In genomic region chrX:136147320-136147901, GRCh38 we compare ENCODE assay signal across 8 cellular contexts. TPM values are rescaled to one million over a fixed set of nuclear protein-coding genes. Genes with fewer than 3 reads are reported as not detected.
DNase-seq lines count a peak whose midpoint lies in the region; ATAC-seq and TF ChIP-seq lines count a peak whose summit lies in the region.

TSS of gene FHL1 (plus strand) at chrX:136147533.

- no peaks in the 10 kb centered on the region for H3K36me3 Mint-ChIP-seq in activated CD8-positive, alpha-beta T cell treated with anti-CD3 and anti-CD28 coated beads for 36 hours (ENCODE audit: low read depth)

- peak within 1 kb of the TSS; percentile 70 for H3K56ac ChIP-seq in mesendoderm (ENCODE audit: low read length)

- no peak for TF ChIP-seq CTCF in GM10248 (IDR thresholded peaks at IDR 0.05; ENCODE audit: control extremely low read depth, extremely low read depth, low read depth, missing control alignments)
- no peak for TF ChIP-seq CTCF in activated CD8-positive, alpha-beta T cell treated with anti-CD3 and anti-CD28 coated beads for 36 hours (IDR thresholded peaks at IDR 0.05)

- no peaks in the 10 kb centered on the region for H3K9me3 ChIP-seq in endocrine pancreas (ENCODE audit: control insufficient read depth, low read length)

- peak within 1 kb of the TSS; percentile 77 for H3K4me3 Mint-ChIP-seq in activated CD8-positive, alpha-beta T cell treated with anti-CD3 and anti-CD28 coated beads for 36 hours

- H3K18ac ChIP-seq in mesendoderm (ENCODE audit: low read length): peak within 1 kb of the TSS; percentile 51

- H3K23ac ChIP-seq in mesendoderm (ENCODE audit: low read length): no peak within 1 kb of the TSS

- H2BK15ac ChIP-seq in mesendoderm (replicated peaks; ENCODE audit: low read depth): no peak within 1 kb of the TSS

- DNase-seq in GM10248 (ENCODE audit: extremely low spot score): peak; percentile 39
- peak; percentile 11 for DNase-seq in NCI-H1048 (lab: John Stamatoyannopoulos, UW)
- DNase-seq in activated CD8-positive, alpha-beta T cell treated with anti-CD3 and anti-CD28 coated beads for 36 hours: peak; percentile 55
- peak; percentile 37 for DNase-seq in mesendoderm
- DNase-seq in stimulated activated CD8-positive, alpha-beta memory T cell treated with anti-CD3 and anti-CD28 coated beads, Interleukin-4, amount 100 ng/mL, for 24 hours (ENCODE audit: low read depth): peak; percentile 20
- no peak for DNase-seq in NCI-H2107 treated with DMSO at 0.1 percent for 48 hours (lab: John Stamatoyannopoulos, UW; ENCODE audit: unreplicated experiment)

- H3K4me3 ChIP-seq in endocrine pancreas (ENCODE audit: control insufficient read depth, insufficient read depth, low read length) (peak within 1 kb of the TSS; percentile 59), mesendoderm (ENCODE audit: low read length) (peak within 1 kb of the TSS; percentile 26)

- H3K4ac ChIP-seq in mesendoderm (ENCODE audit: low read depth, low read length): no peak within 1 kb of the TSS

- no peaks in the 10 kb centered on the region for H3K79me2 ChIP-seq in mesendoderm (ENCODE audit: control insufficient read depth, insufficient read depth, low read length)

- H2AK5ac ChIP-seq in mesendoderm (ENCODE audit: low read length): no peak within 1 kb of the TSS

- intact Hi-C loops in activated CD8-positive, alpha-beta T cell treated with anti-CD3 and anti-CD28 coated beads for 36 hours (cut with micrococcal nuclease): no loop called here

- no peak within 1 kb of the TSS for H4K8ac ChIP-seq in mesendoderm (ENCODE audit: low read depth, low read length)

- H3K4me1 ChIP-seq in endocrine pancreas (ENCODE audit: control insufficient read depth, insufficient read depth, low read length) (no peaks in the 10 kb centered on the region), mesendoderm (ENCODE audit: control insufficient read depth, low read depth, low read length) (no peaks in the 10 kb centered on the region)

- H3K4me1 Mint-ChIP-seq in activated CD8-positive, alpha-beta T cell treated with anti-CD3 and anti-CD28 coated beads for 36 hours (ENCODE audit: low read depth): peaks cover 27% of the 10 kb centered on the region

- H3K27ac ChIP-seq in mesendoderm (ENCODE audit: low read depth, low read length): no peak within 1 kb of the TSS

- peaks cover 4% of the 10 kb centered on the region for H3K27me3 Mint-ChIP-seq in activated CD8-positive, alpha-beta T cell treated with anti-CD3 and anti-CD28 coated beads for 36 hours

- H3K27ac Mint-ChIP-seq in activated CD8-positive, alpha-beta T cell treated with anti-CD3 and anti-CD28 coated beads for 36 hours: peak within 1 kb of the TSS; percentile 80

- H3K79me1 ChIP-seq in mesendoderm (ENCODE audit: low read length): no peaks in the 10 kb centered on the region

- peaks cover 1% of the 10 kb centered on the region for H3K9me3 Mint-ChIP-seq in activated CD8-positive, alpha-beta T cell treated with anti-CD3 and anti-CD28 coated beads for 36 hours

- H3K4me2 ChIP-seq in mesendoderm (ENCODE audit: low read length): peak within 1 kb of the TSS; percentile 20

- H4K5ac ChIP-seq in mesendoderm (ENCODE audit: low read length): no peak within 1 kb of the TSS

- H3K9ac ChIP-seq in endocrine pancreas (ENCODE audit: control insufficient read depth, insufficient read depth, low read length): peak within 1 kb of the TSS; percentile 77
- peak within 1 kb of the TSS; percentile 53 for H3K9ac ChIP-seq in mesendoderm (ENCODE audit: low read length)

- CTCF ChIA-PET in GM10248 (lab: Yijun Ruan, JAX): no interaction called here
- CTCF ChIA-PET in activated CD8-positive, alpha-beta T cell treated with anti-CD3 and anti-CD28 coated beads for 36 hours (lab: Charles Lee): interaction anchor here (3.5 kb wide), 1 partner anchor 119 kb away, joined by 12 read pairs; no protein-coding TSS in a partner anchor

- H3K27me3 ChIP-seq in endocrine pancreas (ENCODE audit: control insufficient read depth, insufficient read depth, low read length) (no peaks in the 10 kb centered on the region), mesendoderm (ENCODE audit: insufficient read depth, low read length, poor library complexity) (no peaks in the 10 kb centered on the region)

- WGBS in mesendoderm (ENCODE audit: extremely low coverage, insufficient coverage, low lambda C conversion rate): no CpG with 5 or more reads among the region's 83 CpGs

- POLR2A ChIA-PET in GM10248 (lab: Yijun Ruan, JAX): no interaction called here
- POLR2A ChIA-PET in activated CD8-positive, alpha-beta T cell treated with anti-CD3 and anti-CD28 coated beads for 36 hours (lab: Charles Lee): no interaction called here

- H3K36me3 ChIP-seq in endocrine pancreas (ENCODE audit: control insufficient read depth, insufficient read depth, low read length) (no peaks in the 10 kb centered on the region), mesendoderm (ENCODE audit: control insufficient read depth, insufficient read depth, low read length) (no peaks in the 10 kb centered on the region)

- no peak within 1 kb of the TSS for H2BK5ac ChIP-seq in mesendoderm (ENCODE audit: low read length)

- no peak within 1 kb of the TSS for H2BK120ac ChIP-seq in mesendoderm (ENCODE audit: low read depth, low read length)

- peak; percentile 65 for ATAC-seq in activated CD8-positive, alpha-beta T cell treated with anti-CD3 and anti-CD28 coated beads for 36 hours
- ATAC-seq in HG02852 (IDR thresholded peaks at IDR 0.05; ENCODE audit: unreplicated experiment): no peak

RNA-seq across cellular contexts. Expression of gene FHL1, which starts in this region (rescaled TPM):
- total RNA-seq in activated CD8-positive, alpha-beta T cell treated with anti-CD3 and anti-CD28 coated beads for 36 hours: 10 to 100 TPM; 17.9 to 18.4 TPM
- 17.6 TPM for polyA plus RNA-seq in mesendoderm (2013, experiment 1 of 2)
- 18.1 TPM for polyA plus RNA-seq in mesendoderm (2013, experiment 2 of 2)
